ENCODE assay signal across 29 cellular contexts in the genomic region with DNA sequence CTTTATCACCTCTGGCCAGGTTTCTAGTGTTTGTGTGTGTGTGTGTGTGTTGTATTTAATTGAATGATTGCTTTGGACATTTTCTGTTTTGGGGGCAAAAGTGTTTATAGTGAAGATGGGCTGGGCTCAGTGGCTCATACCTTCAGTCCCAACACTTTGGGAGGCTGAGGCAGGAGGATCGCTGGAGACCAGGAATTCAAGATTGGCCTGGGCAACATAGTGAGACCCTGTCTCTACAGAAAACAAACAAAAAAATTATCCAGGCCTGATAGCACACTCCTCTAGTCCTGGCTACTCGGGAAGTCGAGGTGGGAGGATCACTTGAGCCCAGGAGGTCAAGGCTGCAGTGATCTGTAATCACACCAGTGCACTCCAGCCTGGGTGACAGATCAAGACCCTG.
"Had no signal": no experiment of that assay in that cellular context is flagged by ENCODE, and none has a peak within 500 bp of the region (broad histone marks: within the 10 kb centered on the region; RNA-seq: fewer than 3 reads in every experiment).

No MANE protein-coding gene starts in this region.

- H3K4me1 Mint-ChIP-seq: nephron; stimulated activated memory B cell treated with anti-CD40 and anti-IgM and Interleukin-4, amounts not matched to agents 10 μg/mL and 1 μg/mL and 100 μg/mL, for 72 hours had no signal

- H3K4me2 ChIP-seq: smooth muscle cell had no signal

- H3K27me3 Mint-ChIP-seq: activated CD4-positive, alpha-beta memory T cell treated with anti-CD3 and anti-CD28 coated beads for 36 hours; activated naive CD4-positive, alpha-beta T cell treated with anti-CD3 and anti-CD28 coated beads, Interleukin-2, amount 10 ng/mL, durations not matched to agents 7 days and 5 days; progenitor cell of endocrine pancreas; stimulated activated memory B cell treated with anti-CD40 and anti-IgM and Interleukin-4, amounts not matched to agents 10 μg/mL and 1 μg/mL and 100 μg/mL, for 72 hours had no signal

- H3K36me3 ChIP-seq: ovary had no signal

- FAIRE-seq: frontal cortex, keratinocyte had no signal

- H3K27me3 ChIP-seq: body of pancreas, cardiac muscle cell, dorsolateral prefrontal cortex, ovary, sigmoid colon, suprapubic skin, tibial artery, upper lobe of right lung had no signal

- H3K27ac Mint-ChIP-seq: activated CD4-positive, alpha-beta memory T cell treated with anti-CD3 and anti-CD28 coated beads for 36 hours; activated naive CD4-positive, alpha-beta T cell treated with anti-CD3 and anti-CD28 coated beads, Interleukin-2, amount 10 ng/mL, durations not matched to agents 7 days and 5 days; stimulated activated memory B cell treated with anti-CD40 and anti-IgM and Interleukin-4, amounts not matched to agents 10 μg/mL and 1 μg/mL and 100 μg/mL, for 72 hours had no signal

- H3K9me3 Mint-ChIP-seq: activated CD4-positive, alpha-beta memory T cell treated with anti-CD3 and anti-CD28 coated beads for 36 hours; activated naive CD4-positive, alpha-beta T cell treated with anti-CD3 and anti-CD28 coated beads, Interleukin-2, amount 10 ng/mL, durations not matched to agents 7 days and 5 days; nephron; stimulated activated memory B cell treated with anti-CD40 and anti-IgM and Interleukin-4, amounts not matched to agents 10 μg/mL and 1 μg/mL and 100 μg/mL, for 72 hours had no signal

- H3K4me3 ChIP-seq: body of pancreas, cardiac muscle cell, coronary artery, dorsolateral prefrontal cortex, mucosa of descending colon, ovary, sigmoid colon, smooth muscle cell, suprapubic skin, tibial artery, upper lobe of right lung had no signal

- DNase-seq: activated CD4-positive, alpha-beta memory T cell treated with anti-CD3 and anti-CD28 coated beads for 36 hours; activated CD4-positive, alpha-beta T cell treated with anti-CD3 and anti-CD28 coated beads for 48 hours; activated effector memory CD4-positive, alpha-beta T cell treated with Interleukin-2 at 50 U/mL for 16 hours; activated naive CD4-positive, alpha-beta T cell treated with anti-CD3 and anti-CD28 coated beads, Interleukin-2, amount 10 ng/mL, durations not matched to agents 7 days and 5 days; activated T-cell treated with anti-CD3 and anti-CD28 coated beads, Interleukin-2, amount 50 U/mL, for 48 hours; body of pancreas; dorsolateral prefrontal cortex; effector memory CD4-positive, alpha-beta T cell; glutamatergic neuron; left cardiac atrium; left ventricle myocardium superior; mucosa of descending colon; ovary; retina; sigmoid colon; stimulated activated CD4-positive, alpha-beta T cell treated with anti-CD3 and anti-CD28 coated beads, Interleukin-1b, Interleukin-23, amount 100 ng/mL, for 48 hours; stimulated activated CD4-positive, alpha-beta T cell treated with anti-CD3 and anti-CD28 coated beads, Interleukin-4, amount 100 ng/mL, for 4 hours; stimulated activated CD8-positive, alpha-beta memory T cell treated with anti-CD3 and anti-CD28 coated beads, Interleukin-4, amount 100 ng/mL, for 48 hours; tibial artery; upper lobe of right lung had no signal

- H3K27ac ChIP-seq: body of pancreas, cardiac muscle cell, coronary artery, dorsolateral prefrontal cortex, ovary, sigmoid colon, suprapubic skin, tibial artery, upper lobe of right lung had no signal

- H3K4me3 Mint-ChIP-seq: activated CD4-positive, alpha-beta memory T cell treated with anti-CD3 and anti-CD28 coated beads for 36 hours; activated naive CD4-positive, alpha-beta T cell treated with anti-CD3 and anti-CD28 coated beads, Interleukin-2, amount 10 ng/mL, durations not matched to agents 7 days and 5 days; nephron; stimulated activated memory B cell treated with anti-CD40 and anti-IgM and Interleukin-4, amounts not matched to agents 10 μg/mL and 1 μg/mL and 100 μg/mL, for 72 hours had no signal

- ATAC-seq: body of pancreas; left cardiac atrium; left ventricle myocardium superior; mucosa of descending colon; stimulated activated memory B cell treated with anti-CD40 and anti-IgM and Interleukin-4, amounts not matched to agents 10 μg/mL and 1 μg/mL and 100 μg/mL, for 72 hours; upper lobe of right lung had no signal

- H3K4me1 ChIP-seq: body of pancreas, sigmoid colon, suprapubic skin, tibial artery, upper lobe of right lung had no signal

- H3K9me3 ChIP-seq: body of pancreas, mucosa of descending colon, ovary, sigmoid colon, suprapubic skin, tibial artery, upper lobe of right lung had no signal
